ENCODE assay signal across 15 cellular contexts in the genomic region with DNA sequence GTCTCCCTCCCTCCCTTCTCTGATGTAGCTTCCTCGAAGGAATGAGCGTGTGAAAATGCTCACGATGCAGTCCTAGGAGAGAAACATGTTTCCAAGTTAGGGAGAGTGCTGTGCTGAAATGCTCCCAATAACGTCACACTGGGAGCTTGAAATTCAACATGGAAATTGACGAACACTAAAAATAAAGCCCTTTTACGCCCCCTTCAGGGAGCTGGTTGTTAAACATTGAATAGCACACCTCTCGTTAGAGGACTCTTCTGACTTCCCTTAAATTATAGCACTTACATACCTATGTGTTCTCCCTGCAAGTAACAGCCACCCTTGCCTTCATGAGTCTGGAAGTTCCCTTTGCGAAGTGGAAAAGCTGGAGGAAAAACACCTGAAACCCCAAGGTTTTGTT.
DNase-seq lines count a peak whose midpoint lies in the region; ATAC-seq and TF ChIP-seq lines count a peak whose summit lies in the region.
"Had no signal": no experiment of that assay in that cellular context is flagged by ENCODE, and none has a peak within 500 bp of the region (broad histone marks: within the 10 kb centered on the region; RNA-seq: fewer than 3 reads in every experiment).

No MANE protein-coding gene starts in this region.

- no peaks in the 10 kb centered on the region for H3K4me1 Mint-ChIP-seq in activated CD8-positive, alpha-beta T cell treated with anti-CD3 and anti-CD28 coated beads, Interleukin-2, amount 10 ng/mL, durations not matched to agents 7 days and 5 days (ENCODE audit: low read depth)

- peaks cover 11% of the 10 kb centered on the region for H3K27me3 Mint-ChIP-seq in activated CD8-positive, alpha-beta T cell treated with anti-CD3 and anti-CD28 coated beads, Interleukin-2, amount 10 ng/mL, durations not matched to agents 7 days and 5 days (ENCODE audit: low read depth)

- no peak for ATAC-seq in activated CD8-positive, alpha-beta T cell treated with anti-CD3 and anti-CD28 coated beads, Interleukin-2, amount 10 ng/mL, durations not matched to agents 7 days and 5 days

- peaks cover 0 to 9% (median 0%) of the 10 kb centered on the region in 45 donors for H3K27me3 ChIP-seq in dorsolateral prefrontal cortex
- H3K27me3 ChIP-seq: cardiac muscle cell, thyroid gland had no signal

- CTCF ChIA-PET in HEK293T (lab: Yijun Ruan, JAX) = interaction anchor here (1.1 kb wide), 1 partner anchor 23 kb away, joined by 3 read pairs; no protein-coding TSS in a partner anchor
- CTCF ChIA-PET in activated CD8-positive, alpha-beta T cell treated with anti-CD3 and anti-CD28 coated beads, Interleukin-2, amount 10 ng/mL, durations not matched to agents 7 days and 5 days (lab: Charles Lee) = interaction anchor here (1.2 kb wide), 1 partner anchor 10 kb away, joined by 3 read pairs; no protein-coding TSS in a partner anchor

- no peak overlapping the region for H3K27ac Mint-ChIP-seq in activated CD8-positive, alpha-beta T cell treated with anti-CD3 and anti-CD28 coated beads, Interleukin-2, amount 10 ng/mL, durations not matched to agents 7 days and 5 days

- intact Hi-C loops in dorsolateral prefrontal cortex (cut with DNase I) = no loop called here

- POLR2A ChIA-PET in HEK293T (lab: Yijun Ruan, JAX) = no interaction called here
- POLR2A ChIA-PET in activated CD8-positive, alpha-beta T cell treated with anti-CD3 and anti-CD28 coated beads, Interleukin-2, amount 10 ng/mL, durations not matched to agents 7 days and 5 days (lab: Charles Lee) = no interaction called here

- H3K27ac ChIP-seq in dorsolateral prefrontal cortex = no peak overlapping the region
- H3K27ac ChIP-seq: cardiac muscle cell, thyroid gland had no signal

- no peak overlapping the region for H3K4me3 Mint-ChIP-seq in activated CD8-positive, alpha-beta T cell treated with anti-CD3 and anti-CD28 coated beads, Interleukin-2, amount 10 ng/mL, durations not matched to agents 7 days and 5 days

- no peak for TF ChIP-seq CTCF in dorsolateral prefrontal cortex (IDR thresholded peaks at IDR 0.05 in 54 of 56, conservative IDR thresholded peaks at IDR 0.05 in 2 of 56; ENCODE audit: low read depth in 1 of 56, partially characterized antibody in 56 of 56)

- no peak overlapping the region for H3K4me3 ChIP-seq in dorsolateral prefrontal cortex
- H3K4me3 ChIP-seq: cardiac muscle cell, thyroid gland had no signal

- H3K36me3 Mint-ChIP-seq in activated CD8-positive, alpha-beta T cell treated with anti-CD3 and anti-CD28 coated beads, Interleukin-2, amount 10 ng/mL, durations not matched to agents 7 days and 5 days (ENCODE audit: low read depth) = no peaks in the 10 kb centered on the region

- H3K9me3 Mint-ChIP-seq in activated CD8-positive, alpha-beta T cell treated with anti-CD3 and anti-CD28 coated beads, Interleukin-2, amount 10 ng/mL, durations not matched to agents 7 days and 5 days (ENCODE audit: insufficient read depth) = no peaks in the 10 kb centered on the region

- DNase-seq in NCI-H1092 treated with DMSO at 0.1 percent for 48 hours (lab: John Stamatoyannopoulos, UW) (peak; percentile 8), NCI-H1092 (lab: John Stamatoyannopoulos, UW) (no peak), HEK293T (ENCODE audit: extremely low spot score) (peak; percentile 22), SW480 (ENCODE audit: low spot score) (peak; percentile 52), iPS-NIHi11 (ENCODE audit: low spot score) (peak; percentile 38), dorsolateral prefrontal cortex (no peak)
- DNase-seq in activated effector memory CD4-positive, alpha-beta T cell treated with anti-CD3 and anti-CD28 coated beads, Interleukin-2, amount 50 U/mL, for 16 hours = no peak
- no peak for DNase-seq in activated CD8-positive, alpha-beta T cell treated with anti-CD3 and anti-CD28 coated beads, Interleukin-2, amount 10 ng/mL, durations not matched to agents 7 days and 5 days
- DNase-seq: activated CD4-positive, alpha-beta T cell treated with anti-CD3 and anti-CD28 coated beads, Interleukin-2, amount 50 U/mL, for 4 hours; DMS79 treated with DMSO at 0.1 percent for 48 hours; kidney glomerular epithelial cell; NCI-H2029 treated with DMSO at 0.1 percent for 48 hours; T-helper 1 cell; thyroid gland had no signal

TF ChIP-seq in HEK293T, 16 proteins besides CTCF, POLR2A, EP300 and RAD21:
- TF ChIP-seq, protein P1, sequence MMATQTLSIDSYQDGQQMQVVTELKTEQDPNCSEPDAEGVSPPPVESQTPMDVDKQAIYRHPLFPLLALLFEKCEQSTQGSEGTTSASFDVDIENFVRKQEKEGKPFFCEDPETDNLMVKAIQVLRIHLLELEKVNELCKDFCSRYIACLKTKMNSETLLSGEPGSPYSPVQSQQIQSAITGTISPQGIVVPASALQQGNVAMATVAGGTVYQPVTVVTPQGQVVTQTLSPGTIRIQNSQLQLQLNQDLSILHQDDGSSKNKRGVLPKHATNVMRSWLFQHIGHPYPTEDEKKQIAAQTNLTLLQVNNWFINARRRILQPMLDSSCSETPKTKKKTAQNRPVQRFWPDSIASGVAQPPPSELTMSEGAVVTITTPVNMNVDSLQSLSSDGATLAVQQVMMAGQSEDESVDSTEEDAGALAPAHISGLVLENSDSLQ (IDR thresholded peaks at IDR 0.05) = no peak
- TF ChIP-seq ELF4 (IDR thresholded peaks at IDR 0.05) (no peak), HDGF (IDR thresholded peaks at IDR 0.05; ENCODE audit: borderline replicate concordance) (no peak), LEF1 (IDR thresholded peaks at IDR 0.05; ENCODE audit: borderline replicate concordance) (no peak), FOXK2 (IDR thresholded peaks at IDR 0.05) (no peak), ARNT (IDR thresholded peaks at IDR 0.05) (no peak), SP1 (IDR thresholded peaks at IDR 0.05) (no peak), FOXM1 (IDR thresholded peaks at IDR 0.05; ENCODE audit: borderline replicate concordance) (no peak)

Comparison
In these comparisons a context has a peak if more than half of its experiments do, and no peak if none do; other contexts are left out.
1. DNase-seq: peak in NCI-H1092 treated with DMSO at 0.1 percent for 48 hours (single experiment), HEK293T (single experiment), SW480 (single experiment) and iPS-NIHi11 (single experiment); none in NCI-H1092 (single experiment), activated effector memory CD4-positive, alpha-beta T cell treated with anti-CD3 and anti-CD28 coated beads, Interleukin-2, amount 50 U/mL, for 16 hours (single experiment), activated CD8-positive, alpha-beta T cell treated with anti-CD3 and anti-CD28 coated beads, Interleukin-2, amount 10 ng/mL, durations not matched to agents 7 days and 5 days (single experiment) and dorsolateral prefrontal cortex (0 of 10).